24 cellular contexts compared by ENCODE assay signal in the genomic region with DNA sequence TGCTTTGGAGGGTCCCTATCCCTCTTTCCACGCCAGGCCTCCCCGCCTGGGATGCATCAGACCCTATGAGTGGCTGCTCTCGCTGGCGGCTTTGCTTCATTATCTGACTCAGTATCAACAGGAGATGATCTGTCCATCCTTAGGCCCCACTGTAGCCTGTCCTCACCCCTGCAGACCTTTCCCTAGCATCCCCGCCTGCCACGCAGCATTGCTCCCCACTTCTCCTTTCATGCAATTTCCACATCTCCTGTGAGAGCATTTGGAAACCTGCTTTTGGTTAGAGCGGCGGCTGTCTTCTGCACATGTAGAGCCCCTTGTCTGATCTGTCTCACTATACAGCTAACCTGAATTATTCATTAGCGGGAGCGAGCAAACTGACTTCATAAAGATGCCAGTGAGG. TPM values are rescaled to one million over a fixed set of nuclear protein-coding genes. Genes with fewer than 3 reads are reported as not detected.
DNase-seq lines count a peak whose midpoint lies in the region; ATAC-seq, FAIRE-seq and TF ChIP-seq lines count a peak whose summit lies in the region.
"Had no signal": no experiment of that assay in that cellular context is flagged by ENCODE, and none has a peak within 500 bp of the region (broad histone marks: within the 10 kb centered on the region; RNA-seq: fewer than 3 reads in every experiment).

No MANE protein-coding gene starts in this region.

- H3K4me3 ChIP-seq in IMR-90 (ENCODE audit: insufficient read depth, low read depth, low read length), result no peak overlapping the region
- no peak overlapping the region for H3K4me3 ChIP-seq in astrocyte (ENCODE audit: insufficient read depth, low read depth, low read length)
- H3K4me3 ChIP-seq in neural progenitor cell, result no peak overlapping the region
- H3K4me3 ChIP-seq: A549; BLaER1 treated with 17β-estradiol and CSF1 and Interleukin-3, amounts not matched to agents 10 nM and 100 nM; SJSA1 had no signal

- CTCF ChIA-PET in IMR-90 (lab: Yijun Ruan, JAX), result no interaction called here

- H3K27me3 ChIP-seq in IMR-90 (ENCODE audit: control insufficient read depth, insufficient read depth, low read length) (no peaks in the 10 kb centered on the region), astrocyte (ENCODE audit: insufficient read depth, low read length) (peaks cover 3% of the 10 kb centered on the region), neural progenitor cell (no peaks in the 10 kb centered on the region)
- H3K27me3 ChIP-seq: BLaER1 treated with 17β-estradiol and CSF1 and Interleukin-3, amounts not matched to agents 10 nM and 100 nM; SJSA1 had no signal

- H2AFZ ChIP-seq in IMR-90 (replicated peaks; ENCODE audit: low read length, poor library complexity), result no peak overlapping the region
- no peak overlapping the region for H2AFZ ChIP-seq in astrocyte (ENCODE audit: low read depth, low read length)
- no peak overlapping the region for H2AFZ ChIP-seq in neural progenitor cell (replicated peaks)

- no peaks in the 10 kb centered on the region for H3K79me2 ChIP-seq in astrocyte (ENCODE audit: insufficient read depth, low read length)
- no peaks in the 10 kb centered on the region for H3K79me2 ChIP-seq in neural progenitor cell (ENCODE audit: low read depth)

- BruUV-seq in IMR-90 (replicated peaks; lab: Mats Ljungman, UMichigan), result no TSS peak

- H3K4me3 Mint-ChIP-seq in astrocyte (ENCODE audit: unreplicated experiment) (no peak overlapping the region), neural progenitor cell (peak overlapping the region; percentile 27)
- no peak overlapping the region for H3K4me3 Mint-ChIP-seq in stimulated activated effector memory CD8-positive, alpha-beta T cell treated with anti-CD3 and anti-CD28 coated beads, Interleukin-12 subunit alpha, Interleukin-12 subunit beta, amount 100 ng/mL, for 72 hours
- H3K4me3 Mint-ChIP-seq: CD4-positive, alpha-beta memory T cell had no signal

- H3K9me1 ChIP-seq in IMR-90 (ENCODE audit: insufficient read depth, low read length), result peaks cover 15% of the 10 kb centered on the region

- no peak for ATAC-seq in IMR-90 (ENCODE audit: low read depth)
- no peak for ATAC-seq in stimulated activated effector memory CD8-positive, alpha-beta T cell treated with anti-CD3 and anti-CD28 coated beads, Interleukin-12 subunit alpha, Interleukin-12 subunit beta, amount 100 ng/mL, for 72 hours
- no peak for ATAC-seq in GM21529 (IDR thresholded peaks at IDR 0.05; ENCODE audit: unreplicated experiment)
- ATAC-seq: A549, PC-3 had no signal

- H2BK15ac ChIP-seq in IMR-90 (ENCODE audit: low read depth, low read length), result no peak overlapping the region

- no peaks in the 10 kb centered on the region for H3K36me3 ChIP-seq in IMR-90 (ENCODE audit: control insufficient read depth, insufficient read depth, low read length)
- no peaks in the 10 kb centered on the region for H3K36me3 ChIP-seq in astrocyte (ENCODE audit: insufficient read depth, low read length)
- no peaks in the 10 kb centered on the region for H3K36me3 ChIP-seq in neural progenitor cell
- H3K36me3 ChIP-seq: BLaER1 treated with 17β-estradiol and CSF1 and Interleukin-3, amounts not matched to agents 10 nM and 100 nM; SJSA1 had no signal

- H3K9me3 Mint-ChIP-seq in astrocyte (ENCODE audit: unreplicated experiment), result no peaks in the 10 kb centered on the region
- no peaks in the 10 kb centered on the region for H3K9me3 Mint-ChIP-seq in neural progenitor cell
- H3K9me3 Mint-ChIP-seq in stimulated activated effector memory CD8-positive, alpha-beta T cell treated with anti-CD3 and anti-CD28 coated beads, Interleukin-12 subunit alpha, Interleukin-12 subunit beta, amount 100 ng/mL, for 72 hours, result no peaks in the 10 kb centered on the region

- intact Hi-C loops in IMR-90 (cut with micrococcal nuclease), result no loop called here

- H3K14ac ChIP-seq in IMR-90 (replicated peaks; ENCODE audit: low read depth, low read length), result no peak overlapping the region

- H3K36me3 Mint-ChIP-seq in astrocyte (ENCODE audit: low read depth, unreplicated experiment) (no peaks in the 10 kb centered on the region), neural progenitor cell (no peaks in the 10 kb centered on the region)
- H3K36me3 Mint-ChIP-seq in stimulated activated effector memory CD8-positive, alpha-beta T cell treated with anti-CD3 and anti-CD28 coated beads, Interleukin-12 subunit alpha, Interleukin-12 subunit beta, amount 100 ng/mL, for 72 hours, result no peaks in the 10 kb centered on the region
- H3K36me3 Mint-ChIP-seq: CD4-positive, alpha-beta memory T cell had no signal

- no peak for TF ChIP-seq POLR2A in IMR-90 (IDR thresholded peaks at IDR 0.05; ENCODE audit: low read depth, low read length)

- no peaks in the 10 kb centered on the region for H3K79me1 ChIP-seq in IMR-90 (ENCODE audit: low read depth in 1 of 2, low read length in 2 of 2)

- no peak for TF ChIP-seq RAD21 in IMR-90 (IDR thresholded peaks at IDR 0.05; ENCODE audit: low read length)

- dilution Hi-C loops in IMR-90 (cut with HindIII; ENCODE audit: low sequenced_read_pairs, unreplicated experiment), result no loop called here

- H2BK120ac ChIP-seq in IMR-90 (ENCODE audit: low read depth, low read length), result no peak overlapping the region

- H3K27ac Mint-ChIP-seq in astrocyte (ENCODE audit: unreplicated experiment) (peak overlapping the region; percentile 34), neural progenitor cell (peak overlapping the region; percentile 76)
- H3K27ac Mint-ChIP-seq in stimulated activated effector memory CD8-positive, alpha-beta T cell treated with anti-CD3 and anti-CD28 coated beads, Interleukin-12 subunit alpha, Interleukin-12 subunit beta, amount 100 ng/mL, for 72 hours, result no peak overlapping the region

- H3F3A ChIP-seq in neural progenitor cell (ENCODE audit: low read depth), result peaks cover 23% of the 10 kb centered on the region

- H3K9ac ChIP-seq in IMR-90 (ENCODE audit: low read depth, low read length), result no peak overlapping the region
- H3K9ac ChIP-seq in astrocyte (ENCODE audit: low read length), result no peak overlapping the region
- H3K9ac ChIP-seq in neural progenitor cell, result no peak overlapping the region
- H3K9ac ChIP-seq: BLaER1 treated with 17β-estradiol and CSF1 and Interleukin-3, amounts not matched to agents 10 nM and 100 nM had no signal

- no peak for FAIRE-seq in astrocyte (lab: Jason Lieb, UNC)
- FAIRE-seq: A549, HTR-8/SVneo had no signal

- TF ChIP-seq CTCF in IMR-90 (conservative IDR thresholded peaks at IDR 0.05; ENCODE audit: low read depth, low read length), result no peak
- no peak for TF ChIP-seq CTCF in astrocyte (IDR thresholded peaks at IDR 0.05; ENCODE audit: insufficient read depth, low read depth, low read length)
- TF ChIP-seq CTCF in neural progenitor cell (IDR thresholded peaks at IDR 0.05), result no peak

- DNase-seq in IMR-90 (no peak), NOMO-1 treated with DMSO at 0.1 percent for 48 hours (lab: John Stamatoyannopoulos, UW; ENCODE audit: unreplicated experiment) (peak; percentile 54), astrocyte (ENCODE audit: low read depth) (no peak), neural progenitor cell (ENCODE audit: low spot score) (no peak), caudate nucleus (lab: John Stamatoyannopoulos, UW) (no peak)
- DNase-seq in stimulated activated effector memory CD8-positive, alpha-beta T cell treated with anti-CD3 and anti-CD28 coated beads, Interleukin-12 subunit alpha, Interleukin-12 subunit beta, amount 100 ng/mL, for 72 hours (ENCODE audit: low spot score in 2 of 2), result no peak
- DNase-seq in stimulated activated CD4-positive, alpha-beta T cell treated with anti-CD3 and anti-CD28 coated beads, Interleukin-2, amount 100 ng/mL, for 24 hours, result no peak
- DNase-seq: CD4-positive, alpha-beta memory T cell; COR-L47; DMS53; H7; KBM-7; NCI-H1092; NCI-H1417 treated with DMSO at 0.1 percent for 48 hours; NCI-H1694 treated with DMSO at 0.1 percent for 48 hours; NCI-H2081; NCI-H2227 treated with DMSO at 0.1 percent for 48 hours; NCI-H526 treated with DMSO at 0.1 percent for 48 hours; PC-3 had no signal

- H3K4me1 Mint-ChIP-seq in astrocyte (ENCODE audit: low read depth, unreplicated experiment) (peaks cover 15% of the 10 kb centered on the region), neural progenitor cell (peaks cover 49% of the 10 kb centered on the region)
- H3K4me1 Mint-ChIP-seq in stimulated activated effector memory CD8-positive, alpha-beta T cell treated with anti-CD3 and anti-CD28 coated beads, Interleukin-12 subunit alpha, Interleukin-12 subunit beta, amount 100 ng/mL, for 72 hours, result peaks cover 6% of the 10 kb centered on the region
- H3K4me1 Mint-ChIP-seq: CD4-positive, alpha-beta memory T cell had no signal

- H3K4me2 ChIP-seq in IMR-90 (ENCODE audit: low read depth, low read length), result no peak overlapping the region
- H3K4me2 ChIP-seq in astrocyte (ENCODE audit: low read length), result no peak overlapping the region
- no peak overlapping the region for H3K4me2 ChIP-seq in neural progenitor cell
- H3K4me2 ChIP-seq: A549; BLaER1 treated with 17β-estradiol and CSF1 and Interleukin-3, amounts not matched to agents 10 nM and 100 nM had no signal

- in situ Hi-C loops in IMR-90 (cut with MboI; ENCODE audit: low sequenced_read_pairs), result no loop called here

- no peak overlapping the region for H3K23ac ChIP-seq in IMR-90 (ENCODE audit: low read depth, low read length)

- H2AK9ac ChIP-seq in IMR-90 (replicated peaks; ENCODE audit: low read depth, low read length, poor library complexity), result no peak overlapping the region

- WGBS in IMR-90 (ENCODE audit: extremely low coverage in 2 of 2, insufficient read length in 1 of 2), 2 experiments, result 91% methylated on average over 4 of the region's 10 CpGs; no CpG with 5 or more reads in 1 of the 2 experiments

- H4K5ac ChIP-seq in IMR-90 (ENCODE audit: low read depth, low read length), result no peak overlapping the region

- H3K4me1 ChIP-seq in IMR-90 (ENCODE audit: control insufficient read depth, insufficient read depth, low read length), result peaks cover 6% of the 10 kb centered on the region
- H3K4me1 ChIP-seq in astrocyte (ENCODE audit: insufficient read depth, low read length), result peaks cover 14% of the 10 kb centered on the region
- H3K4me1 ChIP-seq in neural progenitor cell, result peaks cover 16% of the 10 kb centered on the region
- H3K4me1 ChIP-seq: BLaER1 treated with 17β-estradiol and CSF1 and Interleukin-3, amounts not matched to agents 10 nM and 100 nM had no signal

- H3K9me3 ChIP-seq in IMR-90 (ENCODE audit: control insufficient read depth, insufficient read depth, low read length) (no peaks in the 10 kb centered on the region), astrocyte (ENCODE audit: insufficient read depth, low read depth, low read length) (no peaks in the 10 kb centered on the region), neural progenitor cell (ENCODE audit: low read depth) (no peaks in the 10 kb centered on the region)
- H3K9me3 ChIP-seq: A549; BLaER1 treated with 17β-estradiol and CSF1 and Interleukin-3, amounts not matched to agents 10 nM and 100 nM; SJSA1 had no signal

- H3K27me3 Mint-ChIP-seq in astrocyte (ENCODE audit: low read depth, unreplicated experiment) (peaks cover 25% of the 10 kb centered on the region), neural progenitor cell (ENCODE audit: insufficient read depth, low read depth) (peaks cover 14% of the 10 kb centered on the region)
- H3K27me3 Mint-ChIP-seq: CD4-positive, alpha-beta memory T cell had no signal

- no peak overlapping the region for H3K4ac ChIP-seq in IMR-90 (ENCODE audit: low read depth, low read length)

- H4K8ac ChIP-seq in IMR-90 (ENCODE audit: low read depth in 2 of 2, low read length in 2 of 2), result no peak overlapping the region

- H2BK5ac ChIP-seq in IMR-90 (ENCODE audit: low read depth, low read length, poor library complexity, severe bottlenecking), result no peak overlapping the region

- H2BK20ac ChIP-seq in IMR-90 (ENCODE audit: low read depth, low read length), result no peak overlapping the region

- H2AK5ac ChIP-seq in IMR-90 (ENCODE audit: low read depth, low read length), result peak overlapping the region; percentile 2; the same call in 1 of the 2 replicates

- no peak overlapping the region for H3K27ac ChIP-seq in IMR-90 (ENCODE audit: insufficient read depth, low read length)
- H3K27ac ChIP-seq in astrocyte (ENCODE audit: low read depth, low read length), result no peak overlapping the region
- no peak overlapping the region for H3K27ac ChIP-seq in neural progenitor cell
- no peak overlapping the region for H3K27ac ChIP-seq in caudate nucleus (ENCODE audit: low read depth, low read length)
- H3K27ac ChIP-seq: A549; BLaER1 treated with 17β-estradiol and CSF1 and Interleukin-3, amounts not matched to agents 10 nM and 100 nM; SJSA1 had no signal

- H4K20me1 ChIP-seq in IMR-90 (ENCODE audit: insufficient read depth, low read length) (no peaks in the 10 kb centered on the region), astrocyte (ENCODE audit: insufficient read depth, low read length) (no peaks in the 10 kb centered on the region), neural progenitor cell (ENCODE audit: low read depth) (no peaks in the 10 kb centered on the region)
- H4K20me1 ChIP-seq: BLaER1 treated with 17β-estradiol and CSF1 and Interleukin-3, amounts not matched to agents 10 nM and 100 nM had no signal

- POLR2A ChIA-PET in IMR-90 (lab: Charles Lee; ENCODE audit: unreplicated experiment), result no interaction called here

- no peak overlapping the region for H3K56ac ChIP-seq in IMR-90 (ENCODE audit: extremely low read depth, insufficient read depth, low read length)

- H3K18ac ChIP-seq in IMR-90 (ENCODE audit: low read depth, low read length), result no peak overlapping the region

- H4K91ac ChIP-seq in IMR-90 (ENCODE audit: insufficient read depth, low read depth, low read length), result no peak overlapping the region

RNA-seq across cellular contexts. Expression of a gene that starts 40.1 kb away (rescaled TPM):
- total RNA-seq in IMR-90 (2012; rRNA removed) (290 and 311 TPM in 2 replicates), astrocyte (103 and 114 TPM in 2 replicates), neural progenitor cell (ENCODE audit: low replicate concordance) (39.6 and 39.8 TPM in 2 replicates)
- 172 TPM in 2 replicates for polyA plus RNA-seq in IMR-90 (2012; rRNA removed)
- polyA plus RNA-seq in IMR-90 (2012; cell fraction: cytosol; rRNA removed), result 65.5 and 87.1 TPM in 2 replicates
- polyA plus RNA-seq in IMR-90 (2012; cell fraction: nucleus; rRNA removed; ENCODE audit: low replicate concordance), result 90.6 and 259 TPM in 2 replicates
